In genomic region chr15:63509933-63510547, GRCh38 we compare ENCODE assay signal across 1 cellular context.
TF ChIP-seq lines count a peak whose summit lies in the region.

No MANE protein-coding gene starts in this region.

TF ChIP-seq in HCT116, 20 proteins besides CTCF, POLR2A, EP300 and RAD21 (continued from another document):
- TF ChIP-seq ATF3 (IDR thresholded peaks at IDR 0.05) (no peak), JUND (IDR thresholded peaks at IDR 0.05) (no peak), FOSL1 (IDR thresholded peaks at IDR 0.05; ENCODE audit: low read depth) (no peak), CBX3 (IDR thresholded peaks at IDR 0.05; ENCODE audit: low read depth) (no peak), ZNF274 (IDR thresholded peaks at IDR 0.05; ENCODE audit: low read depth, low read length) (no peak)
- TF ChIP-seq, protein P1, sequence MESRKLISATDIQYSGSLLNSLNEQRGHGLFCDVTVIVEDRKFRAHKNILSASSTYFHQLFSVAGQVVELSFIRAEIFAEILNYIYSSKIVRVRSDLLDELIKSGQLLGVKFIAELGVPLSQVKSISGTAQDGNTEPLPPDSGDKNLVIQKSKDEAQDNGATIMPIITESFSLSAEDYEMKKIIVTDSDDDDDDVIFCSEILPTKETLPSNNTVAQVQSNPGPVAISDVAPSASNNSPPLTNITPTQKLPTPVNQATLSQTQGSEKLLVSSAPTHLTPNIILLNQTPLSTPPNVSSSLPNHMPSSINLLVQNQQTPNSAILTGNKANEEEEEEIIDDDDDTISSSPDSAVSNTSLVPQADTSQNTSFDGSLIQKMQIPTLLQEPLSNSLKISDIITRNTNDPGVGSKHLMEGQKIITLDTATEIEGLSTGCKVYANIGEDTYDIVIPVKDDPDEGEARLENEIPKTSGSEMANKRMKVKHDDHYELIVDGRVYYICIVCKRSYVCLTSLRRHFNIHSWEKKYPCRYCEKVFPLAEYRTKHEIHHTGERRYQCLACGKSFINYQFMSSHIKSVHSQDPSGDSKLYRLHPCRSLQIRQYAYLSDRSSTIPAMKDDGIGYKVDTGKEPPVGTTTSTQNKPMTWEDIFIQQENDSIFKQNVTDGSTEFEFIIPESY (IDR thresholded peaks at IDR 0.05; ENCODE audit: extremely low read depth, insufficient replicate concordance, low read length), result no peak
